In the genomic region with DNA sequence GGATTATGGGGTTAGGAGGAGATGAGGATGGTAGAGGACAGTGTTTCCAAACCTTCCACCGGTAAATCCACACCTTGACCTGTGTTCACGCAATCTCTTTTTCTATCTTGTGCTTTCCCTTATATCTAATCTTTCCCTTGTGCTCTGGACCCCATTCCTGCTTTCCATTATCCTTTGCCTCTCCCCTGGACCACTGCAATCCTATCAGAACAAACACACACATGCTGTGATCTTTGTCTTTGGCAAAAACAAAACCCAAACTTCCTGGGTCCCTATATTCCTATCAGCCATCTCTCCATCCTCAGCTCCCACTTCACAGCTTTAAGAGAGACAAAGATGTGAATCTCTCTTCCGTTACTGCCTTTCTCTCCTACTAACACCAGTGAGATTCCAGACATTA, we compare ENCODE assay signal across 22 cellular contexts.
A peak's percentile ranks its signal among the peaks of the same experiment; 100 is the strongest.
DNase-seq lines count a peak whose midpoint lies in the region; ATAC-seq and TF ChIP-seq lines count a peak whose summit lies in the region.
"Had no signal": no experiment of that assay in that cellular context is flagged by ENCODE, and none has a peak within 500 bp of the region (broad histone marks: within the 10 kb centered on the region; RNA-seq: fewer than 3 reads in every experiment).

No MANE protein-coding gene starts in this region.

- no peaks in the 10 kb centered on the region for H3K4me1 ChIP-seq in mammary epithelial cell (ENCODE audit: insufficient read depth, low read length)

- H4K20me1 ChIP-seq in mammary epithelial cell (ENCODE audit: insufficient read depth, low read length) = no peaks in the 10 kb centered on the region
- H4K20me1 ChIP-seq: BLaER1 treated with 17β-estradiol and CSF1 and Interleukin-3, amounts not matched to agents 10 nM and 100 nM had no signal

- no peaks in the 10 kb centered on the region for H3K36me3 ChIP-seq in mammary epithelial cell (ENCODE audit: insufficient read depth, low read length)
- H3K36me3 ChIP-seq: BLaER1 treated with 17β-estradiol and CSF1 and Interleukin-3, amounts not matched to agents 10 nM and 100 nM had no signal

- H3K9ac ChIP-seq in mammary epithelial cell (ENCODE audit: insufficient read depth, low read length) = no peak overlapping the region
- H3K9ac ChIP-seq: BLaER1 treated with 17β-estradiol and CSF1 and Interleukin-3, amounts not matched to agents 10 nM and 100 nM; KMS-11 had no signal

- peaks cover 4% of the 10 kb centered on the region for H3K9me3 Mint-ChIP-seq in activated naive CD8-positive, alpha-beta T cell (ENCODE audit: low read depth)
- peaks cover 10% of the 10 kb centered on the region for H3K9me3 Mint-ChIP-seq in activated naive CD8-positive, alpha-beta T cell treated with anti-CD3 and anti-CD28 coated beads, Interleukin-2, amount 50 U/mL, for 24 hours
- H3K9me3 Mint-ChIP-seq in activated T-helper 17 cell treated with anti-CD3 and anti-CD28 coated beads, Interleukin-2, amount 50 U/mL, for 72 hours = peaks cover 6% of the 10 kb centered on the region
- H3K9me3 Mint-ChIP-seq in naive B cell = peaks cover 0 to 3% (median 0%) of the 10 kb centered on the region in 7 donors
- H3K9me3 Mint-ChIP-seq in activated T-cell treated with anti-CD3 and anti-CD28 coated beads, Interleukin-2, amount 50 U/mL, for 72 hours = peaks cover 0 to 3% of the 10 kb centered on the region in 2 donors

- H3K27ac ChIP-seq in mammary epithelial cell (ENCODE audit: insufficient read depth, low read depth, low read length) = no peak overlapping the region
- H3K27ac ChIP-seq: BLaER1 treated with 17β-estradiol and CSF1 and Interleukin-3, amounts not matched to agents 10 nM and 100 nM; KMS-11 had no signal

- TF ChIP-seq CTCF in mammary epithelial cell (conservative IDR thresholded peaks at IDR 0.05 in 1 of 2, IDR thresholded peaks at IDR 0.05 in 1 of 2; ENCODE audit: extremely low read depth in 1 of 2, insufficient read depth in 1 of 2, low read depth in 1 of 2, low read length in 2 of 2) = no peak

- DNase-seq in activated naive CD8-positive, alpha-beta T cell treated with anti-CD3 and anti-CD28 coated beads, Interleukin-2, amount 50 U/mL, for 24 hours = no peak
- no peak for DNase-seq in naive B cell
- no peak for DNase-seq in activated T-cell treated with anti-CD3 and anti-CD28 coated beads, Interleukin-2, amount 50 U/mL, for 72 hours
- no peak for DNase-seq in NCI-H2081 treated with DMSO at 0.1 percent for 48 hours (lab: John Stamatoyannopoulos, UW)
- DNase-seq in activated CD4-positive, CD25-positive, alpha-beta regulatory T cell (lab: John Stamatoyannopoulos, UW) = no peak
- no peak for DNase-seq in mammary epithelial cell
- DNase-seq: 8988T, DMS79, IMR-90, NCI-H1092 treated with DMSO at 0.1 percent for 48 hours, NCI-H1436 treated with DMSO at 0.1 percent for 48 hours, NCI-H1930, NCI-H2171, NCI-H345, NCI-H524 treated with DMSO at 0.1 percent for 48 hours, NCI-H82, SIG-M5 had no signal

- no peak overlapping the region for H3K4me3 Mint-ChIP-seq in activated naive CD8-positive, alpha-beta T cell
- H3K4me3 Mint-ChIP-seq in activated naive CD8-positive, alpha-beta T cell treated with anti-CD3 and anti-CD28 coated beads, Interleukin-2, amount 50 U/mL, for 24 hours = no peak overlapping the region
- peak overlapping the region; percentile 72 for H3K4me3 Mint-ChIP-seq in activated T-helper 17 cell treated with anti-CD3 and anti-CD28 coated beads, Interleukin-2, amount 50 U/mL, for 72 hours
- no peak overlapping the region for H3K4me3 Mint-ChIP-seq in naive B cell
- no peak overlapping the region for H3K4me3 Mint-ChIP-seq in activated T-cell treated with anti-CD3 and anti-CD28 coated beads, Interleukin-2, amount 50 U/mL, for 72 hours

- peak overlapping the region; percentile 91 for H3K27ac Mint-ChIP-seq in activated naive CD8-positive, alpha-beta T cell
- no peak overlapping the region for H3K27ac Mint-ChIP-seq in activated naive CD8-positive, alpha-beta T cell treated with anti-CD3 and anti-CD28 coated beads, Interleukin-2, amount 50 U/mL, for 24 hours
- peak overlapping the region; percentile 0 for H3K27ac Mint-ChIP-seq in activated T-helper 17 cell treated with anti-CD3 and anti-CD28 coated beads, Interleukin-2, amount 50 U/mL, for 72 hours
- peak overlapping the region in 4 of 6 donors; percentile 0 to 84 (median 19) for H3K27ac Mint-ChIP-seq in naive B cell
- no peak overlapping the region for H3K27ac Mint-ChIP-seq in activated T-cell treated with anti-CD3 and anti-CD28 coated beads, Interleukin-2, amount 50 U/mL, for 72 hours

- dilution Hi-C loops in mammary epithelial cell (cut with HindIII; ENCODE audit: low sequenced_read_pairs) = no loop called here

- no peak overlapping the region for H2AFZ ChIP-seq in mammary epithelial cell (ENCODE audit: low read depth, low read length)

- WGBS in mammary epithelial cell (ENCODE audit: low coverage, missing lambda C conversion rate) = 100% methylated on average over 3 of the region's 3 CpGs

- peaks cover 12% of the 10 kb centered on the region for H3K36me3 Mint-ChIP-seq in activated naive CD8-positive, alpha-beta T cell
- H3K36me3 Mint-ChIP-seq in activated naive CD8-positive, alpha-beta T cell treated with anti-CD3 and anti-CD28 coated beads, Interleukin-2, amount 50 U/mL, for 24 hours (ENCODE audit: low read depth) = no peaks in the 10 kb centered on the region
- no peaks in the 10 kb centered on the region for H3K36me3 Mint-ChIP-seq in activated T-helper 17 cell treated with anti-CD3 and anti-CD28 coated beads, Interleukin-2, amount 50 U/mL, for 72 hours (ENCODE audit: low read depth)
- no peaks in the 10 kb centered on the region for H3K36me3 Mint-ChIP-seq in naive B cell
- H3K36me3 Mint-ChIP-seq in activated T-cell treated with anti-CD3 and anti-CD28 coated beads, Interleukin-2, amount 50 U/mL, for 72 hours (ENCODE audit: insufficient read depth in 2 of 2) = peaks cover 0 to 3% of the 10 kb centered on the region in 2 donors

- intact Hi-C loops in mammary epithelial cell (cut with micrococcal nuclease) = no loop called here

- BruUV-seq in mammary epithelial cell (replicated peaks; lab: Mats Ljungman, UMichigan) = no TSS peak

- H3K4me2 ChIP-seq in mammary epithelial cell (ENCODE audit: insufficient read depth, low read depth, low read length) = no peak overlapping the region
- H3K4me2 ChIP-seq: KMS-11 had no signal

- no peaks in the 10 kb centered on the region for H3K27me3 Mint-ChIP-seq in activated naive CD8-positive, alpha-beta T cell
- no peaks in the 10 kb centered on the region for H3K27me3 Mint-ChIP-seq in activated naive CD8-positive, alpha-beta T cell treated with anti-CD3 and anti-CD28 coated beads, Interleukin-2, amount 50 U/mL, for 24 hours
- no peaks in the 10 kb centered on the region for H3K27me3 Mint-ChIP-seq in activated T-helper 17 cell treated with anti-CD3 and anti-CD28 coated beads, Interleukin-2, amount 50 U/mL, for 72 hours
- no peaks in the 10 kb centered on the region for H3K27me3 Mint-ChIP-seq in naive B cell
- H3K27me3 Mint-ChIP-seq in activated T-cell treated with anti-CD3 and anti-CD28 coated beads, Interleukin-2, amount 50 U/mL, for 72 hours (ENCODE audit: low read depth) = no peaks in the 10 kb centered on the region

- H3K4me1 Mint-ChIP-seq in activated naive CD8-positive, alpha-beta T cell (ENCODE audit: low read depth) = peaks cover 70% of the 10 kb centered on the region
- peaks cover 70% of the 10 kb centered on the region for H3K4me1 Mint-ChIP-seq in activated naive CD8-positive, alpha-beta T cell treated with anti-CD3 and anti-CD28 coated beads, Interleukin-2, amount 50 U/mL, for 24 hours
- peaks cover 55% of the 10 kb centered on the region for H3K4me1 Mint-ChIP-seq in activated T-helper 17 cell treated with anti-CD3 and anti-CD28 coated beads, Interleukin-2, amount 50 U/mL, for 72 hours
- peaks cover 20 to 30% (median 29%) of the 10 kb centered on the region in 3 donors for H3K4me1 Mint-ChIP-seq in naive B cell
- peaks cover 55% of the 10 kb centered on the region for H3K4me1 Mint-ChIP-seq in activated T-cell treated with anti-CD3 and anti-CD28 coated beads, Interleukin-2, amount 50 U/mL, for 72 hours (ENCODE audit: low read depth)

- H3K79me2 ChIP-seq in mammary epithelial cell (ENCODE audit: insufficient read depth, low read length) = no peaks in the 10 kb centered on the region

- in situ Hi-C loops in mammary epithelial cell (cut with MboI; ENCODE audit: low sequenced_read_pairs in 2 of 2) = no loop called here

- no peaks in the 10 kb centered on the region for H3K9me3 ChIP-seq in mammary epithelial cell (replicated peaks; ENCODE audit: insufficient read depth, low read length)
- H3K9me3 ChIP-seq: BLaER1 treated with 17β-estradiol and CSF1 and Interleukin-3, amounts not matched to agents 10 nM and 100 nM had no signal

- no peaks in the 10 kb centered on the region for H3K27me3 ChIP-seq in mammary epithelial cell (ENCODE audit: insufficient read depth, low read length)
- H3K27me3 ChIP-seq: BLaER1 treated with 17β-estradiol and CSF1 and Interleukin-3, amounts not matched to agents 10 nM and 100 nM had no signal

- CTCF ChIA-PET in mammary epithelial cell (lab: Charles Lee; ENCODE audit: low non-redundant PET) = no interaction called here

- no peak for ATAC-seq in activated naive CD8-positive, alpha-beta T cell treated with anti-CD3 and anti-CD28 coated beads, Interleukin-2, amount 50 U/mL, for 24 hours
- no peak for ATAC-seq in activated T-helper 17 cell treated with anti-CD3 and anti-CD28 coated beads, Interleukin-2, amount 50 U/mL, for 72 hours (replicated peaks)
- no peak for ATAC-seq in naive B cell (ENCODE audit: low read depth in 2 of 2)
- no peak for ATAC-seq in activated T-cell treated with anti-CD3 and anti-CD28 coated beads, Interleukin-2, amount 50 U/mL, for 72 hours (replicated peaks in 1 of 2)
- ATAC-seq: Panc1 had no signal

- no peak overlapping the region for H3K4me3 ChIP-seq in mammary epithelial cell (replicated peaks in 1 of 3; ENCODE audit: insufficient read depth in 1 of 3, low read depth in 2 of 3, low read length in 3 of 3)
- H3K4me3 ChIP-seq: BLaER1 treated with 17β-estradiol and CSF1 and Interleukin-3, amounts not matched to agents 10 nM and 100 nM had no signal

Comparison
In these comparisons a context has a peak if more than half of its experiments do, and no peak if none do; other contexts are left out.
1. H3K27ac Mint-ChIP-seq: peak in activated naive CD8-positive, alpha-beta T cell (single experiment), activated T-helper 17 cell treated with anti-CD3 and anti-CD28 coated beads, Interleukin-2, amount 50 U/mL, for 72 hours (single experiment) and naive B cell (4 of 6); none in activated naive CD8-positive, alpha-beta T cell treated with anti-CD3 and anti-CD28 coated beads, Interleukin-2, amount 50 U/mL, for 24 hours (single experiment) and activated T-cell treated with anti-CD3 and anti-CD28 coated beads, Interleukin-2, amount 50 U/mL, for 72 hours (single experiment).